1 cellular context compared by ENCODE assay signal in genomic region chr4:40335508-40335860, GRCh38.
TF ChIP-seq lines count a peak whose summit lies in the region.

No MANE protein-coding gene starts in this region.

TF ChIP-seq in GM23338, 12 proteins besides CTCF, POLR2A, EP300 and RAD21 (continued from another document):
- TF ChIP-seq, protein P1, sequence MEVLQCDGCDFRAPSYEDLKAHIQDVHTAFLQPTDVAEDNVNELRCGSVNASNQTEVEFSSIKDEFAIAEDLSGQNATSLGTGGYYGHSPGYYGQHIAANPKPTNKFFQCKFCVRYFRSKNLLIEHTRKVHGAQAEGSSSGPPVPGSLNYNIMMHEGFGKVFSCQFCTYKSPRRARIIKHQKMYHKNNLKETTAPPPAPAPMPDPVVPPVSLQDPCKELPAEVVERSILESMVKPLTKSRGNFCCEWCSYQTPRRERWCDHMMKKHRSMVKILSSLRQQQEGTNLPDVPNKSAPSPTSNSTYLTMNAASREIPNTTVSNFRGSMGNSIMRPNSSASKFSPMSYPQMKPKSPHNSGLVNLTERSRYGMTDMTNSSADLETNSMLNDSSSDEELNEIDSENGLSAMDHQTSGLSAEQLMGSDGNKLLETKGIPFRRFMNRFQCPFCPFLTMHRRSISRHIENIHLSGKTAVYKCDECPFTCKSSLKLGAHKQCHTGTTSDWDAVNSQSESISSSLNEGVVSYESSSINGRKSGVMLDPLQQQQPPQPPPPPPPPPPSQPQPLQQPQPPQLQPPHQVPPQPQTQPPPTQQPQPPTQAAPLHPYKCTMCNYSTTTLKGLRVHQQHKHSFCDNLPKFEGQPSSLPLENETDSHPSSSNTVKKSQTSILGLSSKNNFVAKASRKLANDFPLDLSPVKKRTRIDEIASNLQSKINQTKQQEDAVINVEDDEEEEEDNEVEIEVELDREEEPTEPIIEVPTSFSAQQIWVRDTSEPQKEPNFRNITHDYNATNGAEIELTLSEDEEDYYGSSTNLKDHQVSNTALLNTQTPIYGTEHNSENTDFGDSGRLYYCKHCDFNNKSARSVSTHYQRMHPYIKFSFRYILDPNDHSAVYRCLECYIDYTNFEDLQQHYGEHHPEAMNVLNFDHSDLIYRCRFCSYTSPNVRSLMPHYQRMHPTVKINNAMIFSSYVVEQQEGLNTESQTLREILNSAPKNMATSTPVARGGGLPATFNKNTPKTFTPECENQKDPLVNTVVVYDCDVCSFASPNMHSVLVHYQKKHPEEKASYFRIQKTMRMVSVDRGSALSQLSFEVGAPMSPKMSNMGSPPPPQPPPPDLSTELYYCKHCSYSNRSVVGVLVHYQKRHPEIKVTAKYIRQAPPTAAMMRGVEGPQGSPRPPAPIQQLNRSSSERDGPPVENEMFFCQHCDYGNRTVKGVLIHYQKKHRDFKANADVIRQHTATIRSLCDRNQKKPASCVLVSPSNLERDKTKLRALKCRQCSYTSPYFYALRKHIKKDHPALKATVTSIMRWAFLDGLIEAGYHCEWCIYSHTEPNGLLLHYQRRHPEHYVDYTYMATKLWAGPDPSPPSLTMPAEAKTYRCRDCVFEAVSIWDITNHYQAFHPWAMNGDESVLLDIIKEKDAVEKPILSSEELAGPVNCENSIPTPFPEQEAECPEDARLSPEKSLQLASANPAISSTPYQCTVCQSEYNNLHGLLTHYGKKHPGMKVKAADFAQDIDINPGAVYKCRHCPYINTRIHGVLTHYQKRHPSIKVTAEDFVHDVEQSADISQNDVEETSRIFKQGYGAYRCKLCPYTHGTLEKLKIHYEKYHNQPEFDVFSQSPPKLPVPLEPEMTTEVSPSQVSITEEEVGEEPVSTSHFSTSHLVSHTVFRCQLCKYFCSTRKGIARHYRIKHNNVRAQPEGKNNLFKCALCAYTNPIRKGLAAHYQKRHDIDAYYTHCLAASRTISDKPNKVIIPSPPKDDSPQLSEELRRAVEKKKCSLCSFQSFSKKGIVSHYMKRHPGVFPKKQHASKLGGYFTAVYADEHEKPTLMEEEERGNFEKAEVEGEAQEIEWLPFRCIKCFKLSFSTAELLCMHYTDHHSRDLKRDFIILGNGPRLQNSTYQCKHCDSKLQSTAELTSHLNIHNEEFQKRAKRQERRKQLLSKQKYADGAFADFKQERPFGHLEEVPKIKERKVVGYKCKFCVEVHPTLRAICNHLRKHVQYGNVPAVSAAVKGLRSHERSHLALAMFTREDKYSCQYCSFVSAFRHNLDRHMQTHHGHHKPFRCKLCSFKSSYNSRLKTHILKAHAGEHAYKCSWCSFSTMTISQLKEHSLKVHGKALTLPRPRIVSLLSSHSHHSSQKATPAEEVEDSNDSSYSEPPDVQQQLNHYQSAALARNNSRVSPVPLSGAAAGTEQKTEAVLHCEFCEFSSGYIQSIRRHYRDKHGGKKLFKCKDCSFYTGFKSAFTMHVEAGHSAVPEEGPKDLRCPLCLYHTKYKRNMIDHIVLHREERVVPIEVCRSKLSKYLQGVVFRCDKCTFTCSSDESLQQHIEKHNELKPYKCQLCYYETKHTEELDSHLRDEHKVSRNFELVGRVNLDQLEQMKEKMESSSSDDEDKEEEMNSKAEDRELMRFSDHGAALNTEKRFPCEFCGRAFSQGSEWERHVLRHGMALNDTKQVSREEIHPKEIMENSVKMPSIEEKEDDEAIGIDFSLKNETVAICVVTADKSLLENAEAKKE (CRISPR knock-in tag; IDR thresholded peaks at IDR 0.05), result no peak
- TF ChIP-seq EZH2phosphoT487 (IDR thresholded peaks at IDR 0.05; ENCODE audit: unreplicated experiment) (no peak), CREB1 (CRISPR knock-in tag; IDR thresholded peaks at IDR 0.05; ENCODE audit: low read depth) (no peak), STAT1 (IDR thresholded peaks at IDR 0.05; ENCODE audit: unreplicated experiment) (no peak), ZNF114 (CRISPR knock-in tag; IDR thresholded peaks at IDR 0.05) (no peak), ZNF331 (CRISPR knock-in tag; IDR thresholded peaks at IDR 0.05; ENCODE audit: low read depth) (no peak)
